ENCODE assay signal across 12 cellular contexts in the genomic region with DNA sequence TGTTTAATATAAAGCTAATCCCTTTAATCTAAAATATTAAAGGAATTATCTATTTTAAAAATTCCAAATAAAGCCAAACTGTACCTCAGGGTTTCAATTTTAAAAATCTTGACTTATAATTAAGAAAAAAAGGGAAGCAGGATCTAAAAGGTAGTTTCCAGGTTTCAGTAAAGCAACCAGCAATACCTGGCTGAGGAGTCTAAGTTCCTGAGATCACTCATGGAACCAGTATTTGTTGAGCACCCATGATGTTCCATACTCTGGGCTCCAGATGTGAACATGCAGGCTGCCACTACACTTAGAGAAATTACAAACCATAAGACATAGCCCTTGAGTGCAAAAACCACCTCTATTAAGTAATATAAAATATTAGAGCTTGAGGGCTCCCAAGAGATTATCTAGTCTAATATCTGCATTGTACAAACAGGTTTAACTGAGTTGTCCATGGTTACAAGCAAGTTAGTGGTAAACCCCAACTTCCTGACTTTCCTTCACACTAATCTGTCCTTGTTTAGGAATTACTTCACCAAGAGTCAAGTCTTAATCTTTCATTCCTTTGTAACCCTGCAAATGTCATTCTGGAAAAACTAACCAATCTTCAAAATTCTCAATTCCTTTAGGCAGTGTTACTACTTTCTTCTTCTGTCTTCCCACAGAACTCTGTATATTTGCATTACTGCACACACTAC. TPM values are rescaled to one million over a fixed set of nuclear protein-coding genes. Genes with fewer than 3 reads are reported as not detected.
A peak's percentile ranks its signal among the peaks of the same experiment; 100 is the strongest.
DNase-seq lines count a peak whose midpoint lies in the region; ATAC-seq, FAIRE-seq and TF ChIP-seq lines count a peak whose summit lies in the region.
"Had no signal": no experiment of that assay in that cellular context is flagged by ENCODE, and none has a peak within 500 bp of the region (broad histone marks: within the 10 kb centered on the region; RNA-seq: fewer than 3 reads in every experiment).

No MANE protein-coding gene starts in this region.

- TF ChIP-seq POLR2A in esophagus squamous epithelium (IDR thresholded peaks at IDR 0.05) = no peak

- DNase-seq in GM06990 (ENCODE audit: extremely low read depth, insufficient read length) = peak; percentile 43
- DNase-seq in GM19239 (ENCODE audit: insufficient read length, low spot score) = no peak
- no peak for DNase-seq in T-cell
- DNase-seq in esophagus squamous epithelium (lab: John Stamatoyannopoulos, UW) = no peak
- DNase-seq in NCI-H774 (lab: John Stamatoyannopoulos, UW) = no peak
- DNase-seq in NCI-H187 treated with DMSO at 0.1 percent for 48 hours (lab: John Stamatoyannopoulos, UW) = no peak
- DNase-seq in NCI-H510A (lab: John Stamatoyannopoulos, UW) = no peak
- DNase-seq: activated naive CD4-positive, alpha-beta T cell treated with anti-CD3 and anti-CD28 coated beads, Interleukin-2, amount 10 ng/mL, durations not matched to agents 7 days and 5 days; BE2C; glutamatergic neuron had no signal

- H3K27me3 Mint-ChIP-seq in T-cell = no peaks in the 10 kb centered on the region
- H3K27me3 Mint-ChIP-seq: activated naive CD4-positive, alpha-beta T cell treated with anti-CD3 and anti-CD28 coated beads, Interleukin-2, amount 10 ng/mL, durations not matched to agents 7 days and 5 days had no signal

- H3K4me3 Mint-ChIP-seq in T-cell = no peak overlapping the region
- H3K4me3 Mint-ChIP-seq: activated naive CD4-positive, alpha-beta T cell treated with anti-CD3 and anti-CD28 coated beads, Interleukin-2, amount 10 ng/mL, durations not matched to agents 7 days and 5 days had no signal

- H3K4me3 ChIP-seq in GM06990 (replicated peaks; ENCODE audit: low read depth, low read length) (no peak overlapping the region), esophagus squamous epithelium (no peak overlapping the region)

- H3K27ac ChIP-seq in esophagus squamous epithelium = no peak overlapping the region
- H3K27ac ChIP-seq: VCaP had no signal

- intact Hi-C loops in esophagus squamous epithelium (cut with DNase I) = no loop called here

- no peaks in the 10 kb centered on the region for H3K9me3 ChIP-seq in esophagus squamous epithelium
- H3K9me3 ChIP-seq: BE2C had no signal

- TF ChIP-seq CTCF in GM06990 (IDR thresholded peaks at IDR 0.05; ENCODE audit: insufficient read depth, low read length, poor library complexity, severe bottlenecking) (no peak), esophagus squamous epithelium (IDR thresholded peaks at IDR 0.05) (no peak)

- peak; percentile 76 for FAIRE-seq in GM19239 (lab: Jason Lieb, UNC)

- POLR2A ChIA-PET in T-cell (lab: Charles Lee) = no interaction called here

- CTCF ChIA-PET in T-cell (lab: Charles Lee) = interaction anchor here (0.5 to 0.6 kb wide), 2 partner anchors 91 to 119 kb away, joined by 3 to 4 read pairs; no protein-coding TSS in a partner anchor

- H3K9me3 Mint-ChIP-seq in T-cell = no peaks in the 10 kb centered on the region
- H3K9me3 Mint-ChIP-seq: activated naive CD4-positive, alpha-beta T cell treated with anti-CD3 and anti-CD28 coated beads, Interleukin-2, amount 10 ng/mL, durations not matched to agents 7 days and 5 days had no signal

- peaks cover 7 to 35% (median 11%) of the 10 kb centered on the region in 3 donors for H3K4me1 ChIP-seq in esophagus squamous epithelium

- H3K36me3 ChIP-seq in GM06990 (ENCODE audit: control insufficient read depth, insufficient read depth, low read length) (peaks cover 2% of the 10 kb centered on the region), esophagus squamous epithelium (peaks cover 0 to 25% (median 0%) of the 10 kb centered on the region in 3 donors)
- H3K36me3 ChIP-seq: BE2C had no signal

- H3K4me1 Mint-ChIP-seq in T-cell = peaks cover 64 to 76% (median 72%) of the 10 kb centered on the region in 3 donors

- H3K36me3 Mint-ChIP-seq in T-cell = peaks cover 32% of the 10 kb centered on the region

- no peaks in the 10 kb centered on the region for H3K27me3 ChIP-seq in GM06990 (replicated peaks; ENCODE audit: control insufficient read depth, insufficient read depth, low read length)
- H3K27me3 ChIP-seq in esophagus squamous epithelium = no peaks in the 10 kb centered on the region
- H3K27me3 ChIP-seq: BE2C had no signal

- ATAC-seq in HG02981 (IDR thresholded peaks at IDR 0.05; ENCODE audit: unreplicated experiment) (peak; percentile 53), T-cell (replicated peaks in 1 of 4) (no peak)

- peak overlapping the region; percentile 34 to 53 for H3K27ac Mint-ChIP-seq in T-cell
- H3K27ac Mint-ChIP-seq: activated naive CD4-positive, alpha-beta T cell treated with anti-CD3 and anti-CD28 coated beads, Interleukin-2, amount 10 ng/mL, durations not matched to agents 7 days and 5 days had no signal

RNA-seq across cellular contexts. Expression of a gene that starts 49.2 kb away (rescaled TPM):
- 10 to 100 TPM; 57.8 to 72.8 (median 65.1) TPM for total RNA-seq in T-cell
- 10 to 100 TPM; 28.9 to 58.0 (median 41.9) TPM for total RNA-seq in esophagus squamous epithelium
